In the genomic region with DNA sequence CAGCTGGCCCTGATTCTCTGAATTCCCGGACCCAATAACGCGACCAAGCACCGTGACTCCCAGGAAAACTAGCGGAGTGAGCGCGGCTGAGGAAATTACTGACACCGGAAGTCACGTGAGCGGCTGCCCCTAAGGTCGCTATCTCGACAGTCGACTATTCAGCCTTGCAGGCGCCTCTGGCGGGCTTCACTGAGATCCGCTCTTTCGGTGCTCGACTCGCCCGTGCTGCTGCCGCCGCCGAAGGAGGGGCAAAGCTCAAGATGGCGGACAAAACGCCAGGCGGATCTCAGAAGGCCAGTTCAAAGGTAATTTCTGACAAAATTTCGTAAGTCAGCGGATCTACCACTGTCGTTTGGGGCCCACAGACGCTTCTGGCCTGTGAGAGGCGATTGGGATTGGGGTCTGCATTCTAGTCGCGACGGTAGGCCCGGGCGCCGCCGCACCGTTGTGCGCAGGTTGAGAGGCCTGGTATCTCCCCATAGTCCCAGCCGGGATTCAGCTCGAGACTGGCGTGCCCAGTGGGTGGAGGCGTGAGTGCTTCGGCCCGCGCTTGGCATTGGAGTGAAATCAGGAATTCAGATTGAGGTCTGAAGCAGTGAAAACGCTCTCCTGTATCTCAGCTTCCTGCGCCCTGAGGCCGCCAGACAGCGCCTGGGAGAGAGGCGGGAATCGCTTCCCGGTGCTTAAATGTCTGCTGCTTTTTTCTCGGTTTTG, we compare ENCODE assay signal across 8 cellular contexts. TPM values are rescaled to one million over a fixed set of nuclear protein-coding genes. Genes with fewer than 3 reads are reported as not detected.
DNase-seq lines count a peak whose midpoint lies in the region; ATAC-seq lines count a peak whose summit lies in the region.

A gene (plus strand): TSS at position 202 of the 714 bp plus-strand sequence. CDS start 59 bp downstream, at position 261.

- H3K36me3 ChIP-seq in BLaER1 treated with 17β-estradiol and CSF1 and Interleukin-3, amounts not matched to agents 10 nM and 100 nM = peaks cover 0 to 14% (median 0%) of the 10 kb centered on the region in 11 experiments; a peak in 9 of 22 replicates

- peak within 1 kb of the TSS; percentile 72 to 97 (median 88) for H3K4me3 ChIP-seq in BLaER1 treated with 17β-estradiol and CSF1 and Interleukin-3, amounts not matched to agents 10 nM and 100 nM

- ATAC-seq in GM19351 (IDR thresholded peaks at IDR 0.05; ENCODE audit: unreplicated experiment) = peak; percentile 74
- peak; percentile 83 for ATAC-seq in HG03521 (IDR thresholded peaks at IDR 0.05; ENCODE audit: unreplicated experiment)
- ATAC-seq in left lobe of liver = peak; percentile 96

- peaks cover 5 to 46% (median 36%) of the 10 kb centered on the region in 11 experiments; a peak in 21 of 22 replicates for H4K20me1 ChIP-seq in BLaER1 treated with 17β-estradiol and CSF1 and Interleukin-3, amounts not matched to agents 10 nM and 100 nM

- peak within 1 kb of the TSS; percentile 92 to 98 (median 96) for H3K9ac ChIP-seq in BLaER1 treated with 17β-estradiol and CSF1 and Interleukin-3, amounts not matched to agents 10 nM and 100 nM

- H3K27me3 ChIP-seq in BLaER1 treated with 17β-estradiol and CSF1 and Interleukin-3, amounts not matched to agents 10 nM and 100 nM = no peaks in the 10 kb centered on the region

- H3K27ac ChIP-seq in BLaER1 treated with 17β-estradiol and CSF1 and Interleukin-3, amounts not matched to agents 10 nM and 100 nM = peak within 1 kb of the TSS; percentile 87 to 97 (median 94)

- peak; percentile 96 for DNase-seq in NCI-H748 (lab: John Stamatoyannopoulos, UW; ENCODE audit: unreplicated experiment)
- DNase-seq in activated CD4-positive, alpha-beta T cell treated with anti-CD3 and anti-CD28 coated beads, Interleukin-2, amount 50 U/mL, for 1 hour = peak; percentile 89
- DNase-seq in dedifferentiated amniotic fluid mesenchymal stem cell (ENCODE audit: extremely low spot score) = peak; percentile 100
- DNase-seq in left lobe of liver (ENCODE audit: low spot score) = peak; percentile 97
- peak; percentile 84 for DNase-seq in stimulated activated CD4-positive, alpha-beta T cell treated with anti-CD3 and anti-CD28 coated beads, Interleukin-2, amount 100 ng/mL, for 4 hours (ENCODE audit: low read depth)

- peaks cover 18 to 51% (median 23%) of the 10 kb centered on the region in 10 experiments for H3K4me1 ChIP-seq in BLaER1 treated with 17β-estradiol and CSF1 and Interleukin-3, amounts not matched to agents 10 nM and 100 nM

- peaks cover 0 to 3% (median 0%) of the 10 kb centered on the region in 11 experiments; a peak in 1 of 22 replicates for H3K9me3 ChIP-seq in BLaER1 treated with 17β-estradiol and CSF1 and Interleukin-3, amounts not matched to agents 10 nM and 100 nM (replicated peaks in 1 of 11)

- H3K4me2 ChIP-seq in BLaER1 treated with 17β-estradiol and CSF1 and Interleukin-3, amounts not matched to agents 10 nM and 100 nM = peak within 1 kb of the TSS; percentile 85 to 100 (median 94)

RNA-seq across cellular contexts. Expression of the gene that starts here (rescaled TPM):
- 25.6 TPM for total RNA-seq in left lobe of liver

Comparison
In these comparisons a context has a peak if more than half of its experiments do, and no peak if none do; other contexts are left out.
1. Peak in every context shown above with its lines: DNase-seq, ATAC-seq, H3K4me3 ChIP-seq and H3K27ac ChIP-seq.